8 cellular contexts compared by ENCODE assay signal in the genomic region with DNA sequence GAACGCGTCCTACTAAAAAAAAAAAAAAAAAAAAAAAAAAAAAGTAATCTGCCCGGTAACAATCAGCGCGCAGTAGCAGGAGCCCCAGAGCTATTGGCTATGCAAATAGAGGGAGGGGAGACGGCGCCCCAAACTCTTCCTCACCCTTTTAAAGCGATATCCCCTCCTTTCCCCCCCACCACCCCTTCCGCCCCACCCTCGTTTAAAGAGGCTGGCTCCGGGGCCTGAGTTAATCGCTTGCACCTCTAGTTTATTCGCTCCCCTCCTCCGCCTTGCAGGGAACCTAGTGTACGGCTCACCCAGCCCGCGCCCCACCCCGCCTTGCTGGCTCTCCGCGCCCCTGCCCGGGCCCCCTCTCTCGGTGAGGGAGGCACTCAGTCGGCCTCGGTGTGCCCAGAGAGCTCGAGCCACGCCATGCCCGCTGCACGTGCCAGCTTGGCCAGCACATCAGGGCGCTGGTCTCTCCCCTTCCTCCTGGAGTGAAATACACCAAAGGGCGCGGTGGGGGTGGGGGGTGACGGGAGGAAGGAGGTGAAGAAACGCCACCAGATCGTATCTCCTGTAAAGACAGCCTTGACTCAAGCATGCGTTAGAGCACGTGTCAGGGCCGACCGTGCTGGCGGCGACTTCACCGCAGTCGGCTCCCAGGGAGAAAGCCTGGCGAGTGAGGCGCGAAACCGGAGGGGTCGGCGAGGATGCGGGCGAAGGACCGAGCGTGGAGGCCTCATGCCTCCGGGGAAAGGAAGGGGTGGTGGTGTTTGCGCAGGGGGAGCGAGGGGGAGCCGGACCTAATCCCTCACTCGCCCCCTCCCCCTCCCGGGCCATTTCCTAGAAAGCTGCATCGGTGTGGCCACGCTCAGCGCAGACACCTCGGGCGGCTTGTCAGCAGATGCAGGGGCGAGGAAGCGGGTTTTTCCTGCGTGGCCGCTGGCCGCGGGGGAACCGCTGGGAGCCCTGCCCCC. TPM values are rescaled to one million over a fixed set of nuclear protein-coding genes. Genes with fewer than 3 reads are reported as not detected.
DNase-seq lines count a peak whose midpoint lies in the region; ATAC-seq and TF ChIP-seq lines count a peak whose summit lies in the region.

No MANE protein-coding gene starts in this region.

- no peak for TF ChIP-seq CTCF in GM13977 (IDR thresholded peaks at IDR 0.05; ENCODE audit: extremely low read depth, insufficient read depth, missing control alignments)

- H2BK120ac ChIP-seq in neuronal stem cell (ENCODE audit: low read depth, low read length), result peak overlapping the region; percentile 99

- H3K4me3 ChIP-seq in NT2/D1 (ENCODE audit: insufficient read length, low read depth) (peak overlapping the region; percentile 98), neuronal stem cell (ENCODE audit: low read length in 2 of 2) (peak overlapping the region; percentile 73 to 82), stomach smooth muscle (ENCODE audit: low read length in 2 of 2) (peak overlapping the region; percentile 98)

- peaks cover 5% of the 10 kb centered on the region for H3K79me1 ChIP-seq in neuronal stem cell (ENCODE audit: low read depth, low read length)

- H3K9ac ChIP-seq in NT2/D1 (ENCODE audit: insufficient read length, low read depth) (peak overlapping the region; percentile 63), neuronal stem cell (ENCODE audit: low read depth, low read length, poor library complexity) (peak overlapping the region; percentile 85), stomach smooth muscle (ENCODE audit: low read length in 2 of 2) (peak overlapping the region; percentile 55 to 85)

- H2AK5ac ChIP-seq in neuronal stem cell (ENCODE audit: low read depth, low read length), result peak overlapping the region; percentile 88

- WGBS in neuronal stem cell (ENCODE audit: extremely low coverage in 2 of 2, insufficient read length in 2 of 2, insufficient replicate concordance in 1 of 2), 2 donors, result no CpG with 5 or more reads among the region's 70 CpGs

- no peaks in the 10 kb centered on the region for H3K27me3 Mint-ChIP-seq in activated T-helper 2 cell treated with anti-CD3 and anti-CD28 coated beads, Interferon-gamma antibody, Interleukin-2, Interleukin-4, amounts not matched to agents 10 μg/mL and 5 μg/mL and 100 μg/mL, durations not matched to agents 14 hours and 24 hours and 36 hours (ENCODE audit: low read depth)

- H3K14ac ChIP-seq in neuronal stem cell (ENCODE audit: low read length), result peak overlapping the region; percentile 47

- peak overlapping the region; percentile 94 for H3K23ac ChIP-seq in neuronal stem cell (ENCODE audit: low read depth, low read length, poor library complexity)

- H4K91ac ChIP-seq in neuronal stem cell (ENCODE audit: low read depth, low read length, poor library complexity), result peak overlapping the region; percentile 99

- H4K8ac ChIP-seq in neuronal stem cell (ENCODE audit: low read depth, low read length), result peak overlapping the region; percentile 95

- H2BK5ac ChIP-seq in neuronal stem cell (ENCODE audit: low read length), result peak overlapping the region; percentile 94

- H3K18ac ChIP-seq in neuronal stem cell (ENCODE audit: low read length), result peak overlapping the region; percentile 100

- in situ Hi-C loops in GM13977 (cut with MboI; ENCODE audit: low pct_unique_long_range_greater_than_20kb, low sequenced_read_pairs, unreplicated experiment), result loop anchor here (10.0 kb wide), 3 partner anchors 167 to 377 kb away; no protein-coding TSS in a partner anchor

- intact Hi-C loops in activated T-helper 2 cell treated with anti-CD3 and anti-CD28 coated beads, Interferon-gamma antibody, Interleukin-2, Interleukin-4, amounts not matched to agents 10 μg/mL and 5 μg/mL and 100 μg/mL, durations not matched to agents 14 hours and 24 hours and 36 hours (cut with micrococcal nuclease), result loop anchor here (1.0 to 5.0 kb wide), 7 partner anchors 94 to 555 kb away; a partner anchor contains a TSS

- peaks cover 29% of the 10 kb centered on the region for H3K36me3 Mint-ChIP-seq in activated T-helper 2 cell treated with anti-CD3 and anti-CD28 coated beads, Interferon-gamma antibody, Interleukin-2, Interleukin-4, amounts not matched to agents 10 μg/mL and 5 μg/mL and 100 μg/mL, durations not matched to agents 14 hours and 24 hours and 36 hours (ENCODE audit: low read depth)

- no peaks in the 10 kb centered on the region for H3K9me3 Mint-ChIP-seq in activated T-helper 2 cell treated with anti-CD3 and anti-CD28 coated beads, Interferon-gamma antibody, Interleukin-2, Interleukin-4, amounts not matched to agents 10 μg/mL and 5 μg/mL and 100 μg/mL, durations not matched to agents 14 hours and 24 hours and 36 hours

- ATAC-seq in HG02623 (IDR thresholded peaks at IDR 0.05; ENCODE audit: unreplicated experiment), result peak; percentile 30

- H3K4ac ChIP-seq in neuronal stem cell (ENCODE audit: low read length), result peak overlapping the region; percentile 59

- H3K4me3 Mint-ChIP-seq in activated T-helper 2 cell treated with anti-CD3 and anti-CD28 coated beads, Interferon-gamma antibody, Interleukin-2, Interleukin-4, amounts not matched to agents 10 μg/mL and 5 μg/mL and 100 μg/mL, durations not matched to agents 14 hours and 24 hours and 36 hours (ENCODE audit: low read depth), result peak overlapping the region; percentile 83

- H3K4me1 Mint-ChIP-seq in activated T-helper 2 cell treated with anti-CD3 and anti-CD28 coated beads, Interferon-gamma antibody, Interleukin-2, Interleukin-4, amounts not matched to agents 10 μg/mL and 5 μg/mL and 100 μg/mL, durations not matched to agents 14 hours and 24 hours and 36 hours (ENCODE audit: low read depth), result peaks cover 34% of the 10 kb centered on the region

- peak overlapping the region; percentile 99 for H2BK12ac ChIP-seq in neuronal stem cell (ENCODE audit: low read length)

- peaks cover 14% of the 10 kb centered on the region for H3K36me3 ChIP-seq in NT2/D1 (ENCODE audit: insufficient read depth, insufficient read length, low read length)
- H3K36me3 ChIP-seq in neuronal stem cell (replicated peaks in 1 of 2; ENCODE audit: control insufficient read depth in 2 of 2, insufficient read depth in 2 of 2, low read length in 2 of 2), result peaks cover 7 to 18% of the 10 kb centered on the region in 2 donors
- peaks cover 2% of the 10 kb centered on the region in 2 donors for H3K36me3 ChIP-seq in stomach smooth muscle (ENCODE audit: control insufficient read depth in 2 of 2, insufficient read depth in 2 of 2, low read length in 2 of 2)

- H2AFZ ChIP-seq in neuronal stem cell (ENCODE audit: low read length), result peak overlapping the region; percentile 92

- H3K4me1 ChIP-seq in NT2/D1 (ENCODE audit: insufficient read depth, insufficient read length) (peaks cover 13% of the 10 kb centered on the region), neuronal stem cell (ENCODE audit: control insufficient read depth in 2 of 2, insufficient read depth in 1 of 2, low read depth in 1 of 2, low read length in 2 of 2) (peaks cover 21 to 28% of the 10 kb centered on the region in 2 donors), stomach smooth muscle (ENCODE audit: control insufficient read depth, insufficient read depth, low read length) (peaks cover 53% of the 10 kb centered on the region)

- peak overlapping the region; percentile 100 for H2BK15ac ChIP-seq in neuronal stem cell (ENCODE audit: low read length)

- peak overlapping the region; percentile 64 for H3K4me2 ChIP-seq in neuronal stem cell (ENCODE audit: insufficient read depth, low read length, poor library complexity, severe bottlenecking)

- H3K27ac Mint-ChIP-seq in activated T-helper 2 cell treated with anti-CD3 and anti-CD28 coated beads, Interferon-gamma antibody, Interleukin-2, Interleukin-4, amounts not matched to agents 10 μg/mL and 5 μg/mL and 100 μg/mL, durations not matched to agents 14 hours and 24 hours and 36 hours, result peak overlapping the region; percentile 98

- H3K27ac ChIP-seq in neuronal stem cell (replicated peaks; ENCODE audit: low read length) (peak overlapping the region; percentile 95), stomach smooth muscle (ENCODE audit: low read length) (peak overlapping the region; percentile 92)

- DNase-seq in GM13977 (ENCODE audit: low spot score) (peak; percentile 93), NT2/D1 (ENCODE audit: low read depth, low spot score) (peak; percentile 96), fibroblast of the conjunctiva (ENCODE audit: low read depth) (peak; percentile 51), neuronal stem cell (ENCODE audit: low spot score) (peak; percentile 84), SKM-1 (lab: John Stamatoyannopoulos, UW; ENCODE audit: unreplicated experiment) (no peak)
- DNase-seq in activated T-helper 2 cell treated with anti-CD3 and anti-CD28 coated beads, Interferon-gamma antibody, Interleukin-2, Interleukin-4, amounts not matched to agents 10 μg/mL and 5 μg/mL and 100 μg/mL, durations not matched to agents 14 hours and 24 hours and 36 hours (ENCODE audit: low spot score), result peak; percentile 88

- H3K9me3 ChIP-seq in NT2/D1 (ENCODE audit: insufficient read depth, low read length), result no peaks in the 10 kb centered on the region
- no peaks in the 10 kb centered on the region for H3K9me3 ChIP-seq in neuronal stem cell (replicated peaks in 1 of 2; ENCODE audit: control insufficient read depth in 2 of 2, insufficient read depth in 1 of 2, low read depth in 1 of 2, low read length in 2 of 2)
- no peaks in the 10 kb centered on the region for H3K9me3 ChIP-seq in stomach smooth muscle (ENCODE audit: control insufficient read depth in 2 of 2, low read length in 2 of 2)

- peaks cover 54% of the 10 kb centered on the region for H3K27me3 ChIP-seq in NT2/D1 (ENCODE audit: insufficient read depth, insufficient read length)
- peaks cover 0 to 29% (median 19%) of the 10 kb centered on the region in 3 experiments for H3K27me3 ChIP-seq in neuronal stem cell (ENCODE audit: control insufficient read depth in 3 of 3, insufficient read depth in 3 of 3, low read depth in 1 of 3, low read length in 3 of 3)
- no peaks in the 10 kb centered on the region for H3K27me3 ChIP-seq in stomach smooth muscle (ENCODE audit: control insufficient read depth in 1 of 2, insufficient read depth in 2 of 2, low read length in 2 of 2)

RNA-seq across cellular contexts. Expression of a gene that starts 1.3 kb away (rescaled TPM):
- total RNA-seq in activated T-helper 2 cell treated with anti-CD3 and anti-CD28 coated beads, Interferon-gamma antibody, Interleukin-2, Interleukin-4, amounts not matched to agents 10 μg/mL and 5 μg/mL and 100 μg/mL, durations not matched to agents 14 hours and 24 hours and 36 hours, result 557 and 561 TPM in 2 replicates
- 82.7 TPM for polyA plus RNA-seq in neuronal stem cell (2013, experiment 1 of 2)
- 87.9 TPM for polyA plus RNA-seq in neuronal stem cell (2013, experiment 2 of 2)

RNA-seq across cellular contexts. Expression of a gene that starts 48.7 kb away (rescaled TPM):
- total RNA-seq in activated T-helper 2 cell treated with anti-CD3 and anti-CD28 coated beads, Interferon-gamma antibody, Interleukin-2, Interleukin-4, amounts not matched to agents 10 μg/mL and 5 μg/mL and 100 μg/mL, durations not matched to agents 14 hours and 24 hours and 36 hours, result 8.7 and 9.5 TPM in 2 replicates
- 10.6 TPM for polyA plus RNA-seq in neuronal stem cell (2013, experiment 1 of 2)
- polyA plus RNA-seq in neuronal stem cell (2013, experiment 2 of 2), result 10.3 TPM
